In genomic region chr21:22250355-22250754, GRCh38 we compare ENCODE assay signal across 24 cellular contexts.
"Had no signal": no experiment of that assay in that cellular context is flagged by ENCODE, and none has a peak within 500 bp of the region (broad histone marks: within the 10 kb centered on the region; RNA-seq: fewer than 3 reads in every experiment).

No MANE protein-coding gene starts in this region.

- ATAC-seq: T-cell had no signal

- H3K4me3 Mint-ChIP-seq: T-cell had no signal

- H3K36me3 ChIP-seq: SJSA1 had no signal

- H3K9me3 ChIP-seq: SJSA1 had no signal

- H3K4me1 ChIP-seq: SJSA1 had no signal

- H3K27ac ChIP-seq: SJSA1, SK-N-MC had no signal

- DNase-seq: KBM-7, NCI-H1092, NCI-H1105 treated with DMSO at 0.1 percent for 48 hours, NCI-H1417 treated with DMSO at 0.1 percent for 48 hours, NCI-H146, NCI-H1694 treated with DMSO at 0.1 percent for 48 hours, NCI-H1930, NCI-H2081, NCI-H2107, NCI-H2171, NCI-H226, NCI-H446, NCI-H510A, NCI-H524 treated with DMSO at 0.1 percent for 48 hours, NCI-H69, NCI-H774, OCI-M1, Right ventricle myocardium superior, RPMI8226, SIG-M5, SW 1271, T-cell had no signal

- H3K27ac Mint-ChIP-seq: T-cell had no signal

- H3K36me3 Mint-ChIP-seq: T-cell had no signal

- H3K4me1 Mint-ChIP-seq: T-cell had no signal

- H3K27me3 ChIP-seq: SJSA1 had no signal

- H3K4me3 ChIP-seq: SJSA1, SK-N-MC had no signal

- H3K27me3 Mint-ChIP-seq: T-cell had no signal
